In genomic region chr17:74213897-74214386, GRCh38 we compare ENCODE assay signal across 8 cellular contexts. TPM values are rescaled to one million over a fixed set of nuclear protein-coding genes. Genes with fewer than 3 reads are reported as not detected.
A peak's percentile ranks its signal among the peaks of the same experiment; 100 is the strongest.
DNase-seq lines count a peak whose midpoint lies in the region; ATAC-seq and TF ChIP-seq lines count a peak whose summit lies in the region.

No MANE protein-coding gene starts in this region.

- intact Hi-C loops in activated CD4-positive, alpha-beta T cell treated with anti-CD3 and anti-CD28 coated beads, Interleukin-2, amount 10 ng/mL, durations not matched to agents 24 days and 14 days (cut with micrococcal nuclease) = loop anchor here (1.0 to 2.0 kb wide), 2 partner anchors 69 to 140 kb away; no protein-coding TSS in a partner anchor
- intact Hi-C loops in activated B cell treated with CpG ODN at 0.5 μM for 24 hours (cut with micrococcal nuclease) (loop anchor here (1.0 to 5.0 kb wide), 2 partner anchors 11 to 658 kb away; partner anchors contain the start of genes FDXR and RPL38), heart left ventricle (cut with DNase I) (loop anchor here in 8 of 10 donors (2.0 to 10.0 kb wide), 11 partner anchors 23 to 241 kb away; partner anchors contain the start of genes BTBD17 (in 3 of the 8) and GPR142 (in 2 of the 8)), sigmoid colon (cut with DNase I) (loop anchor here (5.0 kb wide), 3 partner anchors 63 to 238 kb away; no protein-coding TSS in a partner anchor)

- H3K9me3 ChIP-seq in heart left ventricle = no peaks in the 10 kb centered on the region
- no peaks in the 10 kb centered on the region for H3K9me3 ChIP-seq in sigmoid colon

- H3K27me3 Mint-ChIP-seq in activated CD4-positive, alpha-beta T cell treated with anti-CD3 and anti-CD28 coated beads, Interleukin-2, amount 10 ng/mL, durations not matched to agents 24 days and 14 days = no peaks in the 10 kb centered on the region
- H3K27me3 Mint-ChIP-seq in activated B cell treated with CpG ODN at 0.5 μM for 24 hours = no peaks in the 10 kb centered on the region

- H3K4me1 Mint-ChIP-seq in activated CD4-positive, alpha-beta T cell treated with anti-CD3 and anti-CD28 coated beads, Interleukin-2, amount 10 ng/mL, durations not matched to agents 24 days and 14 days = peaks cover 46% of the 10 kb centered on the region
- H3K4me1 Mint-ChIP-seq in activated B cell treated with CpG ODN at 0.5 μM for 24 hours = peaks cover 45% of the 10 kb centered on the region

- 0 to 5% (median 3%) methylated on average over 8 to 30 of the region's 30 CpGs for WGBS in heart left ventricle, 4 donors
- 4 to 5% methylated on average over 30 of the region's 30 CpGs for WGBS in sigmoid colon, 2 donors

- H3K36me3 ChIP-seq in heart left ventricle (peaks cover 0 to 24% (median 15%) of the 10 kb centered on the region in 9 donors), sigmoid colon (peaks cover 0 to 14% (median 12%) of the 10 kb centered on the region in 4 donors)

- H3K27me3 ChIP-seq in heart left ventricle (no peaks in the 10 kb centered on the region), sigmoid colon (no peaks in the 10 kb centered on the region)

- POLR2A ChIA-PET in activated B cell treated with CpG ODN at 0.5 μM for 24 hours (lab: Charles Lee) = interaction anchor here (1.3 to 2.5 kb wide), 2 partner anchors 10 to 252 kb away, joined by 3 to 28 read pairs; partner anchors contain the start of genes CD300A and RPL38

- H3K27ac ChIP-seq in heart left ventricle = peak overlapping the region; percentile 23 to 90 (median 84)
- peak overlapping the region; percentile 73 to 79 (median 78) for H3K27ac ChIP-seq in sigmoid colon

- ATAC-seq in activated B cell treated with CpG ODN at 0.5 μM for 24 hours (ENCODE audit: low read depth) (no peak), heart left ventricle (peak; percentile 3 to 33 (median 6))

- TF ChIP-seq POLR2A in heart left ventricle (IDR thresholded peaks at IDR 0.05) (no peak), sigmoid colon (IDR thresholded peaks at IDR 0.05) (no peak)

- H3K36me3 Mint-ChIP-seq in activated CD4-positive, alpha-beta T cell treated with anti-CD3 and anti-CD28 coated beads, Interleukin-2, amount 10 ng/mL, durations not matched to agents 24 days and 14 days (ENCODE audit: low read depth) = peaks cover 23% of the 10 kb centered on the region
- H3K36me3 Mint-ChIP-seq in activated B cell treated with CpG ODN at 0.5 μM for 24 hours (ENCODE audit: low read depth) = peaks cover 21% of the 10 kb centered on the region

- TF ChIP-seq EP300 in sigmoid colon (IDR thresholded peaks at IDR 0.05) = no peak

- no peaks in the 10 kb centered on the region for H3K9me3 Mint-ChIP-seq in activated CD4-positive, alpha-beta T cell treated with anti-CD3 and anti-CD28 coated beads, Interleukin-2, amount 10 ng/mL, durations not matched to agents 24 days and 14 days
- H3K9me3 Mint-ChIP-seq in activated B cell treated with CpG ODN at 0.5 μM for 24 hours = no peaks in the 10 kb centered on the region

- H3K4me1 ChIP-seq in heart left ventricle (peaks cover 0 to 78% (median 45%) of the 10 kb centered on the region in 12 donors), sigmoid colon (peaks cover 0 to 52% (median 43%) of the 10 kb centered on the region in 4 donors)

- peak; percentile 68 for DNase-seq in activated CD4-positive, alpha-beta T cell treated with anti-CD3 and anti-CD28 coated beads, Interleukin-2, amount 10 ng/mL, durations not matched to agents 24 days and 14 days
- DNase-seq in activated CD4-positive, alpha-beta T cell treated with anti-CD3 and anti-CD28 coated beads for 48 hours = no peak
- DNase-seq in activated B cell treated with CpG ODN at 0.5 μM for 24 hours (no peak), heart left ventricle (peak in 4 of 5 donors; percentile 49 to 65 (median 60)), sigmoid colon (peak; percentile 80), NCI-H1436 treated with DMSO at 0.1 percent for 48 hours (lab: John Stamatoyannopoulos, UW) (no peak), epidermal melanocyte (ENCODE audit: insufficient read length, low spot score) (no peak)
- no peak for DNase-seq in activated effector memory CD4-positive, alpha-beta T cell treated with Interleukin-2 at 50 U/mL for 16 hours

- CTCF ChIA-PET in activated B cell treated with CpG ODN at 0.5 μM for 24 hours (lab: Charles Lee) = no interaction called here

- TF ChIP-seq CTCF in activated B cell treated with CpG ODN at 0.5 μM for 24 hours (IDR thresholded peaks at IDR 0.05) (no peak), heart left ventricle (IDR thresholded peaks at IDR 0.05) (no peak), sigmoid colon (IDR thresholded peaks at IDR 0.05) (no peak)

- peak overlapping the region; percentile 82 for H3K4me3 Mint-ChIP-seq in activated CD4-positive, alpha-beta T cell treated with anti-CD3 and anti-CD28 coated beads, Interleukin-2, amount 10 ng/mL, durations not matched to agents 24 days and 14 days
- peak overlapping the region; percentile 86 for H3K4me3 Mint-ChIP-seq in activated B cell treated with CpG ODN at 0.5 μM for 24 hours

- H3K27ac Mint-ChIP-seq in activated CD4-positive, alpha-beta T cell treated with anti-CD3 and anti-CD28 coated beads, Interleukin-2, amount 10 ng/mL, durations not matched to agents 24 days and 14 days = peak overlapping the region; percentile 72
- no peak overlapping the region for H3K27ac Mint-ChIP-seq in activated B cell treated with CpG ODN at 0.5 μM for 24 hours

- H3K4me3 ChIP-seq in heart left ventricle (peak overlapping the region; percentile 43 to 75 (median 64)), sigmoid colon (peak overlapping the region; percentile 37 to 57 (median 55))

RNA-seq across cellular contexts. Expression of gene TTYH2, which starts 0.6 kb away (rescaled TPM):
- 7.8 and 8.1 TPM in 2 replicates for total RNA-seq in activated CD4-positive, alpha-beta T cell treated with anti-CD3 and anti-CD28 coated beads, Interleukin-2, amount 10 ng/mL, durations not matched to agents 24 days and 14 days
- total RNA-seq in activated B cell treated with CpG ODN at 0.5 μM for 24 hours = 2.9 and 3.8 TPM in 2 replicates
- total RNA-seq in heart left ventricle = 10 to 100 TPM; 17.3 to 34.6 (median 24.6) TPM
- polyA plus RNA-seq in heart left ventricle = 10 to 100 TPM; 10.3 to 14.5 TPM
- total RNA-seq in sigmoid colon = 1 to 10 TPM; 4.9 to 10.0 (median 7.0) TPM
- 1 to 10 TPM in 2 of 3 donors, under 1 TPM in 1; 0.60 to 3.4 (median 1.2) TPM for polyA plus RNA-seq in sigmoid colon

RNA-seq across cellular contexts. Expression of gene RPL38, which starts 10.5 kb away (rescaled TPM):
- 1,176 and 1,244 TPM in 2 replicates for total RNA-seq in activated CD4-positive, alpha-beta T cell treated with anti-CD3 and anti-CD28 coated beads, Interleukin-2, amount 10 ng/mL, durations not matched to agents 24 days and 14 days
- total RNA-seq in activated B cell treated with CpG ODN at 0.5 μM for 24 hours (1,330 and 1,676 TPM in 2 replicates), heart left ventricle (100 to 1,000 TPM; 244 to 836 (median 739) TPM), sigmoid colon (100 to 1,000 TPM; 215 to 718 (median 492) TPM)
- polyA plus RNA-seq in heart left ventricle (1,000 to 10,000 TPM in 1 of 2 donors, 100 to 1,000 TPM in 1; 903 to 1,830 TPM), sigmoid colon (1,000 to 10,000 TPM; 1,011 to 2,321 (median 1,651) TPM)

Comparison
In these comparisons a context has a peak if more than half of its experiments do, and no peak if none do; other contexts are left out.
1. DNase-seq: peak in activated CD4-positive, alpha-beta T cell treated with anti-CD3 and anti-CD28 coated beads, Interleukin-2, amount 10 ng/mL, durations not matched to agents 24 days and 14 days (single experiment), heart left ventricle (4 of 5) and sigmoid colon (single experiment); none in activated CD4-positive, alpha-beta T cell treated with anti-CD3 and anti-CD28 coated beads for 48 hours (single experiment), activated B cell treated with CpG ODN at 0.5 μM for 24 hours (single experiment), activated effector memory CD4-positive, alpha-beta T cell treated with Interleukin-2 at 50 U/mL for 16 hours (single experiment), NCI-H1436 treated with DMSO at 0.1 percent for 48 hours (single experiment) and epidermal melanocyte (single experiment).